ENCODE assay signal across 1 cellular context in the genomic region with DNA sequence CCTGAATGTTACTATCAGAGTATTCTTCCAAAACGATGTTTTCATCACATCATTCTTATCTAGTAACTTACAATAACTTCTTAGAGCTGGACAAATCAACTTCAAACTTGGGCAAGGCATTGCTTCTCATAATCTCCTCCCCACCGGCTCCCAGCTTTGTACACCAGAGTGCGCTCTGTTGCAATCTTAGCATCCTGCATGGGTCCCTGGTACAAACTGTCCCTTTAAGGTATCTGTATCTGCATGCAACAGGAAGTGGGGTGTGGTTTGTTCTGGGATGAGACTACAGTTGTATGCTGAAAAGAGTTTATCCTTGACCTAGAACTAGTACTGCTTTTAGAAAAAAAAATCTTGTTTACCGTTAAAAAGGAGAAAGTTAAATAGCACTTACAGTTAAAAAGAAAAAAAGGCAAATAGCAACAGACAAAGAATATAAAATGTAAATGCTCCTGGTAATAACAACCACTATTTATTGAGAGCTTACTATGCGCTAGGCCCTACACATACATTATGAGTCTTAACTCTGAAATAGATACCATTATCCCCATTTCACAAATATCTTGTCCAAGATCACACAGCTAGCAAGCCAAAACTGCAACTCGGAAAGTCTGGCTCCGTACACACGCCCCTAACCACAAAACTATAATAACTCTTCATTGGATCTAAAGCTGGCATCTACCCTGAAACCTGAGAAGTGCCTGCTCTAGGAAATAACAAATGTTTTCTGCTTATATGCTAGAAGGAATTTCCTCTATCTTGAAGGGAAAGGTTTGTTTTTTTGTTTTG.
TF ChIP-seq lines count a peak whose summit lies in the region.

No MANE protein-coding gene starts in this region.

TF ChIP-seq in HCT116, 20 proteins besides CTCF, POLR2A, EP300 and RAD21 (continued from another document):
- TF ChIP-seq, protein P1, sequence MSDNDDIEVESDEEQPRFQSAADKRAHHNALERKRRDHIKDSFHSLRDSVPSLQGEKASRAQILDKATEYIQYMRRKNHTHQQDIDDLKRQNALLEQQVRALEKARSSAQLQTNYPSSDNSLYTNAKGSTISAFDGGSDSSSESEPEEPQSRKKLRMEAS (IDR thresholded peaks at IDR 0.05) = peak; percentile 61; the same call in 1 of the 2 replicates
- TF ChIP-seq FOSL1 (IDR thresholded peaks at IDR 0.05; ENCODE audit: low read depth) (no peak), POLR2AphosphoS5 (IDR thresholded peaks at IDR 0.05; ENCODE audit: low read depth, low read length) (no peak), SIN3A (IDR thresholded peaks at IDR 0.05; ENCODE audit: low read depth) (no peak), JUND (IDR thresholded peaks at IDR 0.05) (no peak), EZH2 (IDR thresholded peaks at IDR 0.05) (no peak), TCF7L2 (IDR thresholded peaks at IDR 0.05; ENCODE audit: borderline replicate concordance, extremely low read depth, insufficient read depth, insufficient read length) (no peak), YY1 (IDR thresholded peaks at IDR 0.05; ENCODE audit: extremely low read depth, insufficient replicate concordance, low read depth, low read length) (no peak), EGR1 (IDR thresholded peaks at IDR 0.05; ENCODE audit: low read depth) (no peak), CBX3 (IDR thresholded peaks at IDR 0.05; ENCODE audit: low read depth) (peak; percentile 78; the same call in 1 of the 2 replicates), EZH2phosphoT487 (IDR thresholded peaks at IDR 0.05; ENCODE audit: borderline replicate concordance) (no peak), ZNF274 (IDR thresholded peaks at IDR 0.05; ENCODE audit: low read depth, low read length) (no peak), ELF1 (IDR thresholded peaks at IDR 0.05; ENCODE audit: borderline replicate concordance, low read depth) (peak; percentile 55), SP1 (IDR thresholded peaks at IDR 0.05; ENCODE audit: low read depth) (peak; percentile 38), CEBPB (IDR thresholded peaks at IDR 0.05; ENCODE audit: low read depth) (peak; percentile 55; the same call in 1 of the 2 replicates), ZFX (IDR thresholded peaks at IDR 0.05) (no peak)
- TF ChIP-seq, protein P2, sequence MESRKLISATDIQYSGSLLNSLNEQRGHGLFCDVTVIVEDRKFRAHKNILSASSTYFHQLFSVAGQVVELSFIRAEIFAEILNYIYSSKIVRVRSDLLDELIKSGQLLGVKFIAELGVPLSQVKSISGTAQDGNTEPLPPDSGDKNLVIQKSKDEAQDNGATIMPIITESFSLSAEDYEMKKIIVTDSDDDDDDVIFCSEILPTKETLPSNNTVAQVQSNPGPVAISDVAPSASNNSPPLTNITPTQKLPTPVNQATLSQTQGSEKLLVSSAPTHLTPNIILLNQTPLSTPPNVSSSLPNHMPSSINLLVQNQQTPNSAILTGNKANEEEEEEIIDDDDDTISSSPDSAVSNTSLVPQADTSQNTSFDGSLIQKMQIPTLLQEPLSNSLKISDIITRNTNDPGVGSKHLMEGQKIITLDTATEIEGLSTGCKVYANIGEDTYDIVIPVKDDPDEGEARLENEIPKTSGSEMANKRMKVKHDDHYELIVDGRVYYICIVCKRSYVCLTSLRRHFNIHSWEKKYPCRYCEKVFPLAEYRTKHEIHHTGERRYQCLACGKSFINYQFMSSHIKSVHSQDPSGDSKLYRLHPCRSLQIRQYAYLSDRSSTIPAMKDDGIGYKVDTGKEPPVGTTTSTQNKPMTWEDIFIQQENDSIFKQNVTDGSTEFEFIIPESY (IDR thresholded peaks at IDR 0.05; ENCODE audit: extremely low read depth, insufficient replicate concordance, low read length) = no peak
- TF ChIP-seq, protein P3, sequence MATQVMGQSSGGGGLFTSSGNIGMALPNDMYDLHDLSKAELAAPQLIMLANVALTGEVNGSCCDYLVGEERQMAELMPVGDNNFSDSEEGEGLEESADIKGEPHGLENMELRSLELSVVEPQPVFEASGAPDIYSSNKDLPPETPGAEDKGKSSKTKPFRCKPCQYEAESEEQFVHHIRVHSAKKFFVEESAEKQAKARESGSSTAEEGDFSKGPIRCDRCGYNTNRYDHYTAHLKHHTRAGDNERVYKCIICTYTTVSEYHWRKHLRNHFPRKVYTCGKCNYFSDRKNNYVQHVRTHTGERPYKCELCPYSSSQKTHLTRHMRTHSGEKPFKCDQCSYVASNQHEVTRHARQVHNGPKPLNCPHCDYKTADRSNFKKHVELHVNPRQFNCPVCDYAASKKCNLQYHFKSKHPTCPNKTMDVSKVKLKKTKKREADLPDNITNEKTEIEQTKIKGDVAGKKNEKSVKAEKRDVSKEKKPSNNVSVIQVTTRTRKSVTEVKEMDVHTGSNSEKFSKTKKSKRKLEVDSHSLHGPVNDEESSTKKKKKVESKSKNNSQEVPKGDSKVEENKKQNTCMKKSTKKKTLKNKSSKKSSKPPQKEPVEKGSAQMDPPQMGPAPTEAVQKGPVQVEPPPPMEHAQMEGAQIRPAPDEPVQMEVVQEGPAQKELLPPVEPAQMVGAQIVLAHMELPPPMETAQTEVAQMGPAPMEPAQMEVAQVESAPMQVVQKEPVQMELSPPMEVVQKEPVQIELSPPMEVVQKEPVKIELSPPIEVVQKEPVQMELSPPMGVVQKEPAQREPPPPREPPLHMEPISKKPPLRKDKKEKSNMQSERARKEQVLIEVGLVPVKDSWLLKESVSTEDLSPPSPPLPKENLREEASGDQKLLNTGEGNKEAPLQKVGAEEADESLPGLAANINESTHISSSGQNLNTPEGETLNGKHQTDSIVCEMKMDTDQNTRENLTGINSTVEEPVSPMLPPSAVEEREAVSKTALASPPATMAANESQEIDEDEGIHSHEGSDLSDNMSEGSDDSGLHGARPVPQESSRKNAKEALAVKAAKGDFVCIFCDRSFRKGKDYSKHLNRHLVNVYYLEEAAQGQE (IDR thresholded peaks at IDR 0.05; ENCODE audit: low read depth) = no peak
- TF ChIP-seq, protein P4, sequence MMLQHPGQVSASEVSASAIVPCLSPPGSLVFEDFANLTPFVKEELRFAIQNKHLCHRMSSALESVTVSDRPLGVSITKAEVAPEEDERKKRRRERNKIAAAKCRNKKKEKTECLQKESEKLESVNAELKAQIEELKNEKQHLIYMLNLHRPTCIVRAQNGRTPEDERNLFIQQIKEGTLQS (IDR thresholded peaks at IDR 0.05) = no peak
